Comparison of ENCODE assay signal across 1 cellular context in genomic region chr20:4973330-4974097, GRCh38.
TF ChIP-seq lines count a peak whose summit lies in the region.

No MANE protein-coding gene starts in this region.

TF ChIP-seq in endothelial cell of umbilical vein, 7 proteins besides CTCF, POLR2A, EP300 and RAD21 (continued from another document):
- TF ChIP-seq FOS (IDR thresholded peaks at IDR 0.05; ENCODE audit: borderline replicate concordance, insufficient read depth, low read length), result peak; percentile 78
- TF ChIP-seq MAX (IDR thresholded peaks at IDR 0.05; ENCODE audit: insufficient read depth, insufficient read length), result peak; percentile 9
- peak; percentile 70 for TF ChIP-seq GATA2 (IDR thresholded peaks at IDR 0.05; ENCODE audit: insufficient read depth, insufficient read length, low read depth, low read length)
- TF ChIP-seq POLR2AphosphoS5 (IDR thresholded peaks at IDR 0.05; ENCODE audit: insufficient read depth, low read depth, low read length), result peak; percentile 42
- TF ChIP-seq MYC (IDR thresholded peaks at IDR 0.05; ENCODE audit: low read depth, low read length), result no peak
- peak; percentile 58 for TF ChIP-seq JUN (IDR thresholded peaks at IDR 0.05; ENCODE audit: borderline replicate concordance, insufficient read depth, insufficient read length, low read depth)
